In the genomic region with DNA sequence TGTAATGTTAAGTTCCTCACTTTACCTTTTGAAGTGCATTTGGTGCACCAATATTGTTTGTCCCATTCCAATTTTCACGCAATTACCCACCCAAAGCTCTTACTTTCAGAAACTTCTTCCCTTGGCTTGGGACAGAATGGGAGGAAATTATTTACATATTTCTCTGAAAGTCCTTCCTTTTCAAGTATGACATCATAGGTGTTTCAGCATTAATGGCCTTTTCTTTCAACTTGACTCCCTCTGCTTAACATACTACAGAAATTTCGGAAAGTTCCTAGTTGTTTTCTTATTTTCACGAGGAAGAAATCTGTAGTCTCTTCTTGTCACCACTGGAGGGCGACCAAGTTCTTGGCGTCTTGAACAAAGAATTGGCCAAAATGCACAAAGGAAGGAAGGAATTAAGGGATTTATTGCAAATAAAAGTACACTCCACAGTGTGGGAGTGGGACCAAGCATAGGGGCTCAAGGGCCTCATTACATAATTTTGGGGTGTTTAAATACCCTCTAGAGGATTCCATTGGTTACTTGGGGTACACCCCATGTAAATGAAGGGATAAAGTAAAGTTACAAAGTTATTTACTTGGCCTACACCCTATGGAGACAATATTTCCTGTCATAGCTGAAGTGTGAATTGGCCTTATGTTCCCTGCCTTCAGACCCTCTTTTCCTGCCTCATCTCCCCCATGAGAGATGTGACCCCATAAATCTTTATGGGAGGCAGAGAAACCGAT, we compare ENCODE assay signal across 8 cellular contexts.
DNase-seq lines count a peak whose midpoint lies in the region; TF ChIP-seq lines count a peak whose summit lies in the region.

No MANE protein-coding gene starts in this region.

- no peak overlapping the region for H3K27ac Mint-ChIP-seq in mesothelial cell of epicardium
- H3K27ac Mint-ChIP-seq in immature natural killer cell: no peak overlapping the region

- H3K27me3 Mint-ChIP-seq in mesothelial cell of epicardium (ENCODE audit: low read depth) (no peaks in the 10 kb centered on the region), immature natural killer cell (ENCODE audit: low read depth in 3 of 3) (no peaks in the 10 kb centered on the region)

- DNase-seq in SIG-M5 treated with dmso at 0.1 percent for 504 hours (lab: John Stamatoyannopoulos, UW; ENCODE audit: unreplicated experiment): peak; percentile 34
- DNase-seq in SIG-M5 (lab: John Stamatoyannopoulos, UW): no peak
- peak; percentile 41 for DNase-seq in NCI-H2196 (lab: John Stamatoyannopoulos, UW; ENCODE audit: unreplicated experiment)
- peak; percentile 56 for DNase-seq in astrocyte of the hippocampus (ENCODE audit: low read depth, low spot score)
- DNase-seq in mesothelial cell of epicardium (ENCODE audit: low spot score in 2 of 2, unreplicated experiment in 2 of 2): no peak
- DNase-seq in GOT3 (lab: John Stamatoyannopoulos, UW): no peak
- DNase-seq in immature natural killer cell: no peak
- DNase-seq in GF-D8 (lab: John Stamatoyannopoulos, UW): no peak

- H3K4me1 Mint-ChIP-seq in mesothelial cell of epicardium (peaks cover 6% of the 10 kb centered on the region), immature natural killer cell (no peaks in the 10 kb centered on the region)

- H3K4me3 Mint-ChIP-seq in mesothelial cell of epicardium: no peak overlapping the region
- no peak overlapping the region for H3K4me3 Mint-ChIP-seq in immature natural killer cell

- H3K36me3 Mint-ChIP-seq in mesothelial cell of epicardium (peaks cover 3% of the 10 kb centered on the region), immature natural killer cell (no peaks in the 10 kb centered on the region)

- H3K9me3 Mint-ChIP-seq in mesothelial cell of epicardium (peaks cover 5% of the 10 kb centered on the region), immature natural killer cell (peaks cover 4 to 22% (median 13%) of the 10 kb centered on the region in 6 donors)

- peak; percentile 75 for TF ChIP-seq CTCF in mesothelial cell of epicardium (IDR thresholded peaks at IDR 0.05; ENCODE audit: unreplicated experiment)

Comparison
In these comparisons a context has a peak if more than half of its experiments do, and no peak if none do; other contexts are left out.
1. DNase-seq: peak in SIG-M5 treated with dmso at 0.1 percent for 504 hours (single experiment), NCI-H2196 (single experiment) and astrocyte of the hippocampus (single experiment); none in SIG-M5 (single experiment), mesothelial cell of epicardium (0 of 2), GOT3 (single experiment), immature natural killer cell (0 of 3) and GF-D8 (single experiment).